In genomic region chr20:48003021-48003420, GRCh38 we compare ENCODE assay signal across 1 cellular context.
TF ChIP-seq lines count a peak whose summit lies in the region.

No MANE protein-coding gene starts in this region.

TF ChIP-seq in HepG2, 621 proteins besides CTCF, POLR2A, EP300 and RAD21 (continued from another document):
- TF ChIP-seq, protein P1, sequence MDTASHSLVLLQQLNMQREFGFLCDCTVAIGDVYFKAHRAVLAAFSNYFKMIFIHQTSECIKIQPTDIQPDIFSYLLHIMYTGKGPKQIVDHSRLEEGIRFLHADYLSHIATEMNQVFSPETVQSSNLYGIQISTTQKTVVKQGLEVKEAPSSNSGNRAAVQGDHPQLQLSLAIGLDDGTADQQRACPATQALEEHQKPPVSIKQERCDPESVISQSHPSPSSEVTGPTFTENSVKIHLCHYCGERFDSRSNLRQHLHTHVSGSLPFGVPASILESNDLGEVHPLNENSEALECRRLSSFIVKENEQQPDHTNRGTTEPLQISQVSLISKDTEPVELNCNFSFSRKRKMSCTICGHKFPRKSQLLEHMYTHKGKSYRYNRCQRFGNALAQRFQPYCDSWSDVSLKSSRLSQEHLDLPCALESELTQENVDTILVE (CRISPR knock-in tag; IDR thresholded peaks at IDR 0.05), result no peak
- TF ChIP-seq CBX1 (IDR thresholded peaks at IDR 0.05; ENCODE audit: low read depth) (no peak), ZNF256 (CRISPR knock-in tag; conservative IDR thresholded peaks at IDR 0.05) (no peak), ZBTB46 (CRISPR knock-in tag; IDR thresholded peaks at IDR 0.05; ENCODE audit: borderline replicate concordance) (no peak), RFXAP (CRISPR knock-in tag; IDR thresholded peaks at IDR 0.05; ENCODE audit: borderline replicate concordance) (no peak), ZNF329 (CRISPR knock-in tag; IDR thresholded peaks at IDR 0.05; ENCODE audit: low read depth) (peak; percentile 90)
TF ChIP-seq in HepG2: peak in this region for 1.
